Comparison of ENCODE assay signal across 13 cellular contexts in the genomic region with DNA sequence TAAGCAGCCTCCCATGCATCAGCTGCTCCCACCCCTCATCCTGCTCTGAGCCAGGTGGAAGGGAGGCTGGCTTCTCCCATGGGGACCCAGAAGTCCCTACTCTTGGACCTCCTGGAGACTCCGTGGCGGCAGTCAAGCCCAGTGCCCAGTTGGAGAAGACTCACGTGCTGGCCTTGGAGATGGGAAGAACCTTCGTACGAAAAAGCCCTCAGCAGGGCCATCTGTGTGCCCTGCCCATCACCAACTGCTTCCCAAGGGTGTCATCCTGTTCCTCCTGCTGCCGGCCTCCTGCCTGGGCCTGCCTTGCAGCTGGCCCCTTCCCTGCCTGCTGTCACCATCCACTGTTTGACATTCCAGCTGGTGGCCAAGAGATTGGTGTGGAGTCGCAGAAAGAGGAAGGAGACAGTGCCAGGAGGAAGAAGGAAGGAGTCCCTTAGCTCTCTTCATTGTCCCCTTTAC. TPM values are rescaled to one million over a fixed set of nuclear protein-coding genes. Genes with fewer than 3 reads are reported as not detected.
DNase-seq lines count a peak whose midpoint lies in the region; ATAC-seq and TF ChIP-seq lines count a peak whose summit lies in the region.
"Had no signal": no experiment of that assay in that cellular context is flagged by ENCODE, and none has a peak within 500 bp of the region (broad histone marks: within the 10 kb centered on the region; RNA-seq: fewer than 3 reads in every experiment).

No MANE protein-coding gene starts in this region.

- no peak overlapping the region for H3K23ac ChIP-seq in mesendoderm (ENCODE audit: low read length)

- H3K79me2 ChIP-seq in mammary epithelial cell (ENCODE audit: insufficient read depth, low read length) (no peaks in the 10 kb centered on the region), mesendoderm (ENCODE audit: control insufficient read depth, insufficient read depth, low read length) (no peaks in the 10 kb centered on the region), smooth muscle cell (ENCODE audit: low read depth) (no peaks in the 10 kb centered on the region)

- H3K4me2 ChIP-seq in mammary epithelial cell (ENCODE audit: insufficient read depth, low read depth, low read length) (no peak overlapping the region), mesendoderm (ENCODE audit: low read length) (no peak overlapping the region), smooth muscle cell (no peak overlapping the region)

- dilution Hi-C loops in mammary epithelial cell (cut with HindIII; ENCODE audit: low sequenced_read_pairs), result loop anchor here (5.0 kb wide), 1 partner anchor 55 kb away; no protein-coding TSS in a partner anchor

- TF ChIP-seq CTCF in MCF 10A (IDR thresholded peaks at IDR 0.05; ENCODE audit: unreplicated experiment), result no peak
- no peak for TF ChIP-seq CTCF in mammary epithelial cell (conservative IDR thresholded peaks at IDR 0.05 in 1 of 2, IDR thresholded peaks at IDR 0.05 in 1 of 2; ENCODE audit: extremely low read depth in 1 of 2, insufficient read depth in 1 of 2, low read depth in 1 of 2, low read length in 2 of 2)
- no peak for TF ChIP-seq CTCF in smooth muscle cell (IDR thresholded peaks at IDR 0.05; ENCODE audit: borderline replicate concordance, insufficient read depth, poor library complexity, severe bottlenecking)

- H3K9ac ChIP-seq in mammary epithelial cell (ENCODE audit: insufficient read depth, low read length) (no peak overlapping the region), mesendoderm (ENCODE audit: low read length) (no peak overlapping the region), smooth muscle cell (ENCODE audit: low read depth) (no peak overlapping the region)

- no peaks in the 10 kb centered on the region for H3K79me1 ChIP-seq in mesendoderm (ENCODE audit: low read length)

- H3K27me3 Mint-ChIP-seq in MCF 10A (ENCODE audit: insufficient read depth, unreplicated experiment), result no peaks in the 10 kb centered on the region

- no peak for ATAC-seq in left cardiac atrium

- POLR2A ChIA-PET in MCF 10A (lab: Yijun Ruan, JAX), result interaction anchor here (1.5 kb wide), 1 partner anchor 11 kb away, joined by 5 read pairs; no protein-coding TSS in a partner anchor

- H4K20me1 ChIP-seq in mammary epithelial cell (ENCODE audit: insufficient read depth, low read length) (no peaks in the 10 kb centered on the region), smooth muscle cell (ENCODE audit: low read depth) (no peaks in the 10 kb centered on the region)

- H3K4me1 Mint-ChIP-seq in MCF 10A (ENCODE audit: insufficient read depth, unreplicated experiment), result peaks cover 14% of the 10 kb centered on the region

- H3K9me3 Mint-ChIP-seq in MCF 10A (ENCODE audit: unreplicated experiment), result no peaks in the 10 kb centered on the region

- H4K5ac ChIP-seq in mesendoderm (ENCODE audit: low read length), result no peak overlapping the region

- H2BK15ac ChIP-seq in mesendoderm (replicated peaks; ENCODE audit: low read depth), result no peak overlapping the region

- in situ Hi-C loops in mammary epithelial cell (cut with MboI; ENCODE audit: low sequenced_read_pairs in 2 of 2), result no loop called here

- peaks cover 29% of the 10 kb centered on the region for H3F3A ChIP-seq in smooth muscle cell (ENCODE audit: low read depth)

- H3K4me3 ChIP-seq in mammary epithelial cell (replicated peaks in 1 of 3; ENCODE audit: insufficient read depth in 1 of 3, low read depth in 2 of 3, low read length in 3 of 3) (no peak overlapping the region), mesendoderm (ENCODE audit: low read length) (no peak overlapping the region), smooth muscle cell (no peak overlapping the region)

- H3K18ac ChIP-seq in mesendoderm (ENCODE audit: low read length), result no peak overlapping the region

- no peaks in the 10 kb centered on the region for H3K9me3 ChIP-seq in mammary epithelial cell (replicated peaks; ENCODE audit: insufficient read depth, low read length)
- no peaks in the 10 kb centered on the region for H3K9me3 ChIP-seq in smooth muscle cell (replicated peaks; ENCODE audit: low read depth)

- H3K36me3 ChIP-seq in mammary epithelial cell (ENCODE audit: insufficient read depth, low read length) (peaks cover 22% of the 10 kb centered on the region), mesendoderm (ENCODE audit: control insufficient read depth, insufficient read depth, low read length) (peaks cover 2% of the 10 kb centered on the region), smooth muscle cell (ENCODE audit: low read depth) (no peaks in the 10 kb centered on the region)

- no peak overlapping the region for H2BK120ac ChIP-seq in mesendoderm (ENCODE audit: low read depth, low read length)

- no peak overlapping the region for H3K4ac ChIP-seq in mesendoderm (ENCODE audit: low read depth, low read length)

- H3K27me3 ChIP-seq in mammary epithelial cell (ENCODE audit: insufficient read depth, low read length), result no peaks in the 10 kb centered on the region
- no peaks in the 10 kb centered on the region for H3K27me3 ChIP-seq in mesendoderm (ENCODE audit: insufficient read depth, low read length, poor library complexity)
- no peaks in the 10 kb centered on the region for H3K27me3 ChIP-seq in smooth muscle cell (ENCODE audit: low read depth)

- no peak overlapping the region for H4K8ac ChIP-seq in mesendoderm (ENCODE audit: low read depth, low read length)

- 96% methylated on average over 6 of the region's 7 CpGs for WGBS in mammary epithelial cell (ENCODE audit: low coverage, missing lambda C conversion rate)
- no CpG with 5 or more reads among the region's 7 CpGs for WGBS in mesendoderm (ENCODE audit: extremely low coverage, insufficient coverage, low lambda C conversion rate)
- 82% methylated on average over 7 of the region's 7 CpGs for WGBS in smooth muscle cell (ENCODE audit: low lambda C conversion rate)

- H3K27ac ChIP-seq in mammary epithelial cell (ENCODE audit: insufficient read depth, low read depth, low read length) (no peak overlapping the region), temporal lobe (ENCODE audit: low read depth, low read length) (peak overlapping the region; percentile 25), mesendoderm (ENCODE audit: low read depth, low read length) (no peak overlapping the region), smooth muscle cell (ENCODE audit: low read depth) (no peak overlapping the region)

- H2AK5ac ChIP-seq in mesendoderm (ENCODE audit: low read length), result no peak overlapping the region

- H3K56ac ChIP-seq in mesendoderm (ENCODE audit: low read length), result no peak overlapping the region

- H3K4me1 ChIP-seq in mammary epithelial cell (ENCODE audit: insufficient read depth, low read length) (peaks cover 17% of the 10 kb centered on the region), mesendoderm (ENCODE audit: control insufficient read depth, low read depth, low read length) (peaks cover 9% of the 10 kb centered on the region), smooth muscle cell (ENCODE audit: low read depth) (peaks cover 21% of the 10 kb centered on the region)

- H2AFZ ChIP-seq in mammary epithelial cell (ENCODE audit: low read depth, low read length) (no peak overlapping the region), smooth muscle cell (ENCODE audit: low read depth) (no peak overlapping the region)

- H3K4me3 Mint-ChIP-seq in MCF 10A (ENCODE audit: unreplicated experiment), result no peak overlapping the region

- H3K27ac Mint-ChIP-seq in MCF 10A (ENCODE audit: low read depth, unreplicated experiment), result no peak overlapping the region

- BruUV-seq in MCF 10A (replicated peaks; lab: Mats Ljungman, UMichigan), result TSS peak; percentile 23
- no TSS peak for BruUV-seq in mammary epithelial cell (replicated peaks; lab: Mats Ljungman, UMichigan)

- intact Hi-C loops in MCF 10A (cut with micrococcal nuclease), result no loop called here
- intact Hi-C loops in mammary epithelial cell (cut with micrococcal nuclease), result no loop called here
- intact Hi-C loops in left cardiac atrium (cut with DNase I), result no loop called here

- DNase-seq in MCF 10A (ENCODE audit: unreplicated experiment) (no peak), mammary epithelial cell (no peak), SKM-1 treated with dmso at 0.1 percent for 144 hours (lab: John Stamatoyannopoulos, UW; ENCODE audit: unreplicated experiment) (peak; percentile 42), left cardiac atrium (peak; percentile 15), mesendoderm (no peak), smooth muscle cell (lab: John Stamatoyannopoulos, UW; ENCODE audit: unreplicated experiment) (no peak), T1000 (lab: John Stamatoyannopoulos, UW) (no peak)
- DNase-seq: dermis blood vessel endothelial cell, H7, NCI-H748 treated with DMSO at 0.1 percent for 48 hours, small intestine had no signal

- no peak overlapping the region for H2BK5ac ChIP-seq in mesendoderm (ENCODE audit: low read length)

- H3K36me3 Mint-ChIP-seq in MCF 10A (ENCODE audit: insufficient read depth, unreplicated experiment), result peaks cover 67% of the 10 kb centered on the region

- CTCF ChIA-PET in MCF 10A (lab: Yijun Ruan, JAX) (no interaction called here), mammary epithelial cell (lab: Charles Lee; ENCODE audit: low non-redundant PET) (no interaction called here)

RNA-seq across cellular contexts. Expression of gene ARHGAP1, which starts 28.0 kb away (rescaled TPM):
- total RNA-seq in MCF 10A (2022), result 61.0 and 63.6 TPM in 2 replicates
- 100 to 1,000 TPM in 1 of 2 donors, 10 to 100 TPM in 1; 57.2 to 123 TPM for total RNA-seq in mammary epithelial cell
- polyA plus RNA-seq in mammary epithelial cell, result 25.5 TPM
- 162 TPM for polyA minus RNA-seq in mammary epithelial cell
- total RNA-seq in left cardiac atrium, result 100 to 1,000 TPM; 112 to 144 TPM
- total RNA-seq in temporal lobe, result 17.9 TPM
- 42.0 TPM for polyA plus RNA-seq in mesendoderm (2013, experiment 1 of 2)
- polyA plus RNA-seq in mesendoderm (2013, experiment 2 of 2), result 42.6 TPM
- 31.0 and 40.9 TPM in 2 replicates for total RNA-seq in smooth muscle cell
- 92.8 and 98.4 TPM in 2 replicates for polyA plus RNA-seq in smooth muscle cell

RNA-seq across cellular contexts. Expression of gene ZNF408, which starts 28.4 kb away (rescaled TPM):
- total RNA-seq in MCF 10A (2022), result 14.5 and 15.3 TPM in 2 replicates
- 10 to 100 TPM; 12.6 to 15.2 TPM for total RNA-seq in mammary epithelial cell
- polyA plus RNA-seq in mammary epithelial cell, result 7.2 TPM
- 5.7 TPM for polyA minus RNA-seq in mammary epithelial cell
- total RNA-seq in left cardiac atrium, result 1 to 10 TPM; 7.4 to 9.3 TPM
- 4.2 TPM for total RNA-seq in temporal lobe
- polyA plus RNA-seq in mesendoderm (2013, experiment 1 of 2), result 8.8 TPM
- polyA plus RNA-seq in mesendoderm (2013, experiment 2 of 2), result 8.9 TPM
- total RNA-seq in smooth muscle cell, result 6.2 and 13.3 TPM in 2 replicates
- 15.8 and 24.1 TPM in 2 replicates for polyA plus RNA-seq in smooth muscle cell

RNA-seq across cellular contexts. Expression of gene F2, which starts 46.6 kb away (rescaled TPM):
- total RNA-seq in MCF 10A (2022) (not detected in 2 replicates), mammary epithelial cell (not detected), left cardiac atrium (not detected), temporal lobe (not detected), smooth muscle cell (0.27 TPM in 1 of 2 replicates, not detected in the other)
- polyA plus RNA-seq in mammary epithelial cell (0.03 TPM), smooth muscle cell (0.21 TPM in 1 of 2 replicates, not detected in the other)
- not detected for polyA minus RNA-seq in mammary epithelial cell
- polyA plus RNA-seq in mesendoderm (2013, experiment 1 of 2), result 0.06 TPM
- 0.08 TPM for polyA plus RNA-seq in mesendoderm (2013, experiment 2 of 2)
- total RNA-seq: dermis blood vessel endothelial cell, H7, mononuclear cell had no signal

RNA-seq across cellular contexts. Expression of gene ATG13, which starts 55.1 kb away (rescaled TPM):
- total RNA-seq in MCF 10A (2022) (75.1 and 91.7 TPM in 2 replicates), mammary epithelial cell (10 to 100 TPM; 52.8 to 58.9 TPM), left cardiac atrium (10 to 100 TPM; 51.4 to 52.1 TPM), temporal lobe (47.7 TPM), smooth muscle cell (60.2 and 96.5 TPM in 2 replicates)
- polyA plus RNA-seq in mammary epithelial cell (39.0 TPM), smooth muscle cell (65.6 and 66.3 TPM in 2 replicates)
- 234 TPM for polyA minus RNA-seq in mammary epithelial cell
- 57.8 TPM for polyA plus RNA-seq in mesendoderm (2013, experiment 1 of 2)
- polyA plus RNA-seq in mesendoderm (2013, experiment 2 of 2), result 62.1 TPM

RNA-seq across cellular contexts. Expression of gene HARBI1, which starts 55.4 kb away (rescaled TPM):
- total RNA-seq in MCF 10A (2022), result 6.8 and 8.5 TPM in 2 replicates
- total RNA-seq in mammary epithelial cell, result 1 to 10 TPM; 5.8 to 6.8 TPM
- polyA plus RNA-seq in mammary epithelial cell, result 4.4 TPM
- 7.1 TPM for polyA minus RNA-seq in mammary epithelial cell
- total RNA-seq in left cardiac atrium, result 1 to 10 TPM; 2.9 to 3.9 TPM
- total RNA-seq in temporal lobe, result 3.4 TPM
- polyA plus RNA-seq in mesendoderm (2013, experiment 1 of 2), result 3.2 TPM
- polyA plus RNA-seq in mesendoderm (2013, experiment 2 of 2), result 2.9 TPM
- total RNA-seq in smooth muscle cell, result 2.5 and 2.9 TPM in 2 replicates
- 2.4 and 5.1 TPM in 2 replicates for polyA plus RNA-seq in smooth muscle cell

Comparison
In these comparisons a context has a peak if more than half of its experiments do, and no peak if none do; other contexts are left out.
1. DNase-seq: peak in SKM-1 treated with dmso at 0.1 percent for 144 hours (single experiment) and left cardiac atrium (single experiment); none in MCF 10A (single experiment), mammary epithelial cell (single experiment), mesendoderm (single experiment), smooth muscle cell (single experiment) and T1000 (single experiment).